ENCODE assay signal across 8 cellular contexts in the genomic region with DNA sequence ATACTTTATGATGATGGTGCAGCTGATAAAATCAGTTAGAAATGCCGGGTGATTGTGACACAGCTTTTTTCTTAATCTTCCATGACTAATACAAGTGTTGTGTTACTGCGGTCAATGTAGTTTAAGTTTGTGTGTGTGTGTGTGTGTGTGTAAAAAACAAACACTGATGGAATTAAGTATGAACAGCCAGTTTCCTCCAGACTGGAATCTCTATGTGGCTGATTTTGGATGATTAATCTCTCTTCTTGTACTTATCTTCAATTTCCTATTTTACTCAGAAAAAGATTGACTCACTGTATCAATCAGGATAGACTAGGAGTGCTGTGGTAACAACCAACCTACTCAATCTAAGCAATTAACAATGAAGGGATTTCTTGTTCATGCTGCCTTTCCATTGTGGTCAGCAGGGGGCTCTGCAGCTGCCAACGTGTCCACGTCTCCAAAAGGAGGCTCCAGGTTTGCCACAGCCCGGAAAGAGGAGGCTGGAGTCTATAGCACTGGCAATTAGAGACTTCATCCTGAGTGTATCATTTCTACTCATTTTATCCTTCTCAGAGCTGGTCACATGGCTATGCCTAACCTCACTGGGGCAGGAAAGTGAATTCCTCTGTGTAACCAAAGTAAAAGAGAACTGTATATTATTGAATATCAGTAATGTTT.
DNase-seq lines count a peak whose midpoint lies in the region; ATAC-seq and TF ChIP-seq lines count a peak whose summit lies in the region.

No MANE protein-coding gene starts in this region.

- intact Hi-C loops in A673 (cut with micrococcal nuclease; ENCODE audit: unreplicated experiment), result no loop called here

- H3K36me3 ChIP-seq in A673 (ENCODE audit: insufficient read depth, low read length, poor library complexity, severe bottlenecking) (no peaks in the 10 kb centered on the region), gastroesophageal sphincter (no peaks in the 10 kb centered on the region)

- POLR2A ChIA-PET in A673 (lab: Charles Lee; ENCODE audit: low non-redundant PET), result no interaction called here

- no peak for TF ChIP-seq EP300 in gastroesophageal sphincter (IDR thresholded peaks at IDR 0.05)

- H3K27ac Mint-ChIP-seq in neural crest cell (ENCODE audit: unreplicated experiment), result no peak overlapping the region

- no peak overlapping the region for H3K27ac ChIP-seq in A673 (ENCODE audit: low read depth, low read length, poor library complexity, severe bottlenecking)
- H3K27ac ChIP-seq in gastroesophageal sphincter, result no peak overlapping the region

- TF ChIP-seq CTCF in A673 (conservative IDR thresholded peaks at IDR 0.05; ENCODE audit: low read depth, low read length) (peak; percentile 78), neural crest cell (conservative IDR thresholded peaks at IDR 0.05) (peak; percentile 64), gastroesophageal sphincter (IDR thresholded peaks at IDR 0.05) (peak in 2 of 4 experiments; percentile 29 to 38)

- DNase-seq in A673 (ENCODE audit: low spot score) (peak; percentile 84), G401 (ENCODE audit: low spot score) (peak; percentile 2), NCI-H460 (ENCODE audit: extremely low read depth, low read depth) (peak; percentile 59), dermis blood vessel endothelial cell (peak; percentile 69), neural crest cell (ENCODE audit: low read depth, low spot score) (peak; percentile 48)

- TF ChIP-seq POLR2A in gastroesophageal sphincter (IDR thresholded peaks at IDR 0.05), result no peak

- in situ Hi-C loops in G401 (cut with HindIII; ENCODE audit: low sequenced_read_pairs), result no loop called here

- H3K36me3 Mint-ChIP-seq in neural crest cell (ENCODE audit: low read depth), result no peaks in the 10 kb centered on the region

- WGBS in gastroesophageal sphincter (ENCODE audit: low coverage in 1 of 2), 2 donors, result 60 to 88% methylated on average over 2 to 5 of the region's 5 CpGs

- H3K27me3 Mint-ChIP-seq in neural crest cell (ENCODE audit: low read depth), result no peaks in the 10 kb centered on the region

- H3K4me1 Mint-ChIP-seq in neural crest cell, result no peaks in the 10 kb centered on the region

- peaks cover 13% of the 10 kb centered on the region for H3K4me1 ChIP-seq in A673 (ENCODE audit: insufficient read depth, low read length, poor library complexity, severe bottlenecking)
- H3K4me1 ChIP-seq in gastroesophageal sphincter, result no peaks in the 10 kb centered on the region

- H3K27me3 ChIP-seq in A673 (replicated peaks; ENCODE audit: insufficient read depth, low read depth, low read length, poor library complexity) (no peaks in the 10 kb centered on the region), gastroesophageal sphincter (no peaks in the 10 kb centered on the region)

- ATAC-seq in HG03460 (IDR thresholded peaks at IDR 0.05; ENCODE audit: unreplicated experiment), result no peak
- no peak for ATAC-seq in GM18517 (IDR thresholded peaks at IDR 0.05; ENCODE audit: unreplicated experiment)
- no peak for ATAC-seq in gastroesophageal sphincter

- peaks cover 3% of the 10 kb centered on the region for H3K9me3 Mint-ChIP-seq in neural crest cell

- H3K9me3 ChIP-seq in A673 (ENCODE audit: low read depth, low read length, poor library complexity, severe bottlenecking) (no peaks in the 10 kb centered on the region), gastroesophageal sphincter (no peaks in the 10 kb centered on the region)

- CTCF ChIA-PET in A673 (lab: Charles Lee), result no interaction called here

- no TSS peak for BruUV-seq in A673 (replicated peaks; lab: Mats Ljungman, UMichigan)

- H3K4me3 Mint-ChIP-seq in neural crest cell, result no peak overlapping the region

- H3K4me3 ChIP-seq in A673 (ENCODE audit: low read depth, low read length, poor library complexity, severe bottlenecking), result no peak overlapping the region
- no peak overlapping the region for H3K4me3 ChIP-seq in gastroesophageal sphincter

Comparison
In these comparisons a context has a peak if more than half of its experiments do, and no peak if none do; other contexts are left out.
1. DNase-seq: peak in every context shown above with its lines; median percentile 84 in A673; 69 in dermis blood vessel endothelial cell; 59 in NCI-H460; 48 in neural crest cell; 2 in G401.